ENCODE assay signal across 15 cellular contexts in the genomic region with DNA sequence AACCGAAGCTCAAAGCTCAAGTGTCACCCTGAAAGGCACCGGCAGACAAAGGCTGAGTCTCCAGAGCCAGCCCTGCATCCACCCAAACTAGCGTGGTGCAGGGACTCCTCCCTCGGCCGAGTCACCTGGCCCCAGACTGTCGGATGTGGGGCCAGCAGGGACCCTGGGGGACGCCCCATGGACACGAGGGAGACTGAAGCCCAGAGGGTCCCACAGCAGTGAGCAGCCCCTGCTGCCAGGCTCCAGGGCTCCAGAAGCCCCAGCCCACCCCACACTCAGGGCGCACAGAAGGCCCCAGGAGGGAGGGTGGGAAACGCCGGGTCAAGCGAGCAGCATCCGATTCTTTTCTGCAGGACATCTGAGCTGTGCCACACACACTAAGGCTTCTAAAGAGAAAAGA. TPM values are rescaled to one million over a fixed set of nuclear protein-coding genes. Genes with fewer than 3 reads are reported as not detected.
DNase-seq lines count a peak whose midpoint lies in the region; ATAC-seq, FAIRE-seq and TF ChIP-seq lines count a peak whose summit lies in the region.
"Had no signal": no experiment of that assay in that cellular context is flagged by ENCODE, and none has a peak within 500 bp of the region (broad histone marks: within the 10 kb centered on the region; RNA-seq: fewer than 3 reads in every experiment).

No MANE protein-coding gene starts in this region.

- H4K20me1 ChIP-seq in BLaER1: peaks cover 58% of the 10 kb centered on the region
- peaks cover 0 to 75% (median 54%) of the 10 kb centered on the region in 11 experiments; a peak in 18 of 22 replicates for H4K20me1 ChIP-seq in BLaER1 treated with 17β-estradiol and CSF1 and Interleukin-3, amounts not matched to agents 10 nM and 100 nM
- no peaks in the 10 kb centered on the region for H4K20me1 ChIP-seq in GM12878 (ENCODE audit: control insufficient read depth, insufficient read depth)
- H4K20me1 ChIP-seq in osteoblast (ENCODE audit: insufficient read depth, low read length): peaks cover 46% of the 10 kb centered on the region
- H4K20me1 ChIP-seq in PC-3 (ENCODE audit: low read length): no peaks in the 10 kb centered on the region

- H3K36me3 ChIP-seq in BLaER1 (no peaks in the 10 kb centered on the region), GM12878 (ENCODE audit: control insufficient read depth in 2 of 2, insufficient read depth in 2 of 2, low read length in 1 of 2) (no peaks in the 10 kb centered on the region; a peak in 1 of 4 replicates), osteoblast (ENCODE audit: insufficient read depth, low read length) (no peaks in the 10 kb centered on the region), PC-3 (ENCODE audit: low read depth, low read length) (no peaks in the 10 kb centered on the region)
- no peaks in the 10 kb centered on the region; a peak in 1 of 22 replicates for H3K36me3 ChIP-seq in BLaER1 treated with 17β-estradiol and CSF1 and Interleukin-3, amounts not matched to agents 10 nM and 100 nM
- H3K36me3 ChIP-seq: BE2C, HAP-1 had no signal

- POLR2A ChIA-PET in GM12878 (lab: Charles Lee): interaction anchor here (0.9 to 3.3 kb wide), 5 partner anchors 19 to 73 kb away, joined by 3 to 29 read pairs (median 6); no protein-coding TSS in a partner anchor
- POLR2A ChIA-PET in PC-3 (lab: Charles Lee; ENCODE audit: unreplicated experiment): no interaction called here
- POLR2A ChIA-PET in MCF 10A (lab: Yijun Ruan, JAX): interaction anchor here (1.5 to 1.9 kb wide), 2 partner anchors 72 to 89 kb away, joined by 5 to 14 read pairs; partner anchors contain the start of gene COX19

- no peaks in the 10 kb centered on the region for H3K9me2 ChIP-seq in PC-3 (replicated peaks; ENCODE audit: low read length)

- TF ChIP-seq POLR2A in GM12878 (IDR thresholded peaks at IDR 0.05; ENCODE audit: low read depth, low read length): no peak

- H3K9me3 ChIP-seq in BLaER1 (no peaks in the 10 kb centered on the region), GM12878 (replicated peaks; ENCODE audit: control insufficient read depth, insufficient read depth, low read length) (no peaks in the 10 kb centered on the region; the same call in 2 of the 3 replicates), osteoblast (ENCODE audit: low read depth, low read length) (no peaks in the 10 kb centered on the region), PC-3 (ENCODE audit: low read length) (no peaks in the 10 kb centered on the region)
- no peaks in the 10 kb centered on the region for H3K9me3 ChIP-seq in BLaER1 treated with 17β-estradiol and CSF1 and Interleukin-3, amounts not matched to agents 10 nM and 100 nM (replicated peaks in 1 of 11)
- H3K9me3 ChIP-seq: BE2C, HAP-1 had no signal

- WGBS in GM12878 (ENCODE audit: insufficient coverage, insufficient replicate concordance, low lambda C conversion rate, missing lambda C conversion rate): 84% methylated on average over 13 of the region's 13 CpGs

- H3K4me1 ChIP-seq in BLaER1: peaks cover 67% of the 10 kb centered on the region
- H3K4me1 ChIP-seq in BLaER1 treated with 17β-estradiol and CSF1 and Interleukin-3, amounts not matched to agents 10 nM and 100 nM: peaks cover 41 to 68% (median 65%) of the 10 kb centered on the region in 10 experiments
- H3K4me1 ChIP-seq in GM12878 (ENCODE audit: control insufficient read depth, insufficient read depth, low read length): peaks cover 33% of the 10 kb centered on the region
- H3K4me1 ChIP-seq in osteoblast (ENCODE audit: insufficient read depth, low read length): peaks cover 10% of the 10 kb centered on the region
- H3K4me1 ChIP-seq in PC-3 (ENCODE audit: insufficient read depth, low read length): no peaks in the 10 kb centered on the region

- no peaks in the 10 kb centered on the region for H3K36me3 Mint-ChIP-seq in MCF 10A (ENCODE audit: insufficient read depth, unreplicated experiment)
- H3K36me3 Mint-ChIP-seq: CD8-positive, alpha-beta T cell had no signal

- H3K27me3 ChIP-seq in BLaER1: no peaks in the 10 kb centered on the region
- peaks cover 0 to 15% (median 0%) of the 10 kb centered on the region in 11 experiments; a peak in 4 of 22 replicates for H3K27me3 ChIP-seq in BLaER1 treated with 17β-estradiol and CSF1 and Interleukin-3, amounts not matched to agents 10 nM and 100 nM
- no peaks in the 10 kb centered on the region for H3K27me3 ChIP-seq in GM12878 (replicated peaks in 1 of 2; ENCODE audit: control insufficient read depth in 2 of 2, insufficient read depth in 2 of 2, low read length in 1 of 2)
- no peaks in the 10 kb centered on the region for H3K27me3 ChIP-seq in osteoblast (ENCODE audit: insufficient read depth, low read length)
- no peaks in the 10 kb centered on the region for H3K27me3 ChIP-seq in PC-3 (ENCODE audit: low read length)
- H3K27me3 ChIP-seq: BE2C had no signal

- H3K27ac ChIP-seq in BLaER1 (no peak overlapping the region), GM12878 (ENCODE audit: control insufficient read depth, insufficient read depth) (no peak overlapping the region), osteoblast (ENCODE audit: low read depth, low read length) (no peak overlapping the region), PC-3 (ENCODE audit: low read length) (no peak overlapping the region)
- no peak overlapping the region for H3K27ac ChIP-seq in BLaER1 treated with 17β-estradiol and CSF1 and Interleukin-3, amounts not matched to agents 10 nM and 100 nM

- H2AFZ ChIP-seq in GM12878 (ENCODE audit: control insufficient read depth, low read depth, low read length): no peak overlapping the region
- H2AFZ ChIP-seq in osteoblast (ENCODE audit: low read length): no peak overlapping the region
- no peak overlapping the region for H2AFZ ChIP-seq in PC-3 (ENCODE audit: low read length)

- BruUV-seq in GM12878 (replicated peaks; lab: Mats Ljungman, UMichigan) (no TSS peak), PC-3 (replicated peaks; lab: Mats Ljungman, UMichigan) (no TSS peak), MCF 10A (replicated peaks; lab: Mats Ljungman, UMichigan) (no TSS peak)

- TF ChIP-seq RAD21 in GM12878 (IDR thresholded peaks at IDR 0.05; ENCODE audit: insufficient read depth, low read depth, low read length): no peak

- RAD21 ChIA-PET in GM12878 (lab: Charles Lee; ENCODE audit: unreplicated experiment): interaction anchor here (0.7 to 5.1 kb wide), 13 partner anchors 20 to 112 kb away, joined by 3 to 196 read pairs (median 9); partner anchors contain the start of gene GPR146

- no peaks in the 10 kb centered on the region for H3K27me3 Mint-ChIP-seq in MCF 10A (ENCODE audit: insufficient read depth, unreplicated experiment)

- H3K79me2 ChIP-seq in GM12878 (ENCODE audit: control insufficient read depth, insufficient read depth, low read length): peaks cover 11% of the 10 kb centered on the region
- H3K79me2 ChIP-seq in osteoblast (ENCODE audit: insufficient read depth, low read length): no peaks in the 10 kb centered on the region
- no peaks in the 10 kb centered on the region for H3K79me2 ChIP-seq in PC-3 (ENCODE audit: low read length)

- SMC1A ChIA-PET in GM12878 (lab: Charles Lee; ENCODE audit: uncharacterized antibody, unreplicated experiment): interaction anchor here (1.1 to 3.9 kb wide), 7 partner anchors 21 to 79 kb away, joined by 4 to 121 read pairs (median 13); no protein-coding TSS in a partner anchor

- intact Hi-C loops in GM12878 (cut with micrococcal nuclease; ENCODE audit: unreplicated experiment) (loop anchor here (10.0 kb wide), 1 partner anchor 160 kb away; no protein-coding TSS in a partner anchor), PC-3 (cut with micrococcal nuclease) (no loop called here), MCF 10A (cut with micrococcal nuclease) (no loop called here)

- no peak overlapping the region for H3K4me3 Mint-ChIP-seq in MCF 10A (ENCODE audit: unreplicated experiment)

- peak overlapping the region; percentile 42; the same call in 1 of the 2 replicates for H3K9ac ChIP-seq in BLaER1
- H3K9ac ChIP-seq in BLaER1 treated with 17β-estradiol and CSF1 and Interleukin-3, amounts not matched to agents 10 nM and 100 nM: peak overlapping the region in 1 of 11 experiments; percentile 41; a peak in 1 of 22 replicates
- no peak overlapping the region for H3K9ac ChIP-seq in GM12878 (ENCODE audit: control insufficient read depth, insufficient read depth, low read length)
- no peak overlapping the region for H3K9ac ChIP-seq in PC-3 (ENCODE audit: low read length)

- DNase-seq in GM12878 (ENCODE audit: low read depth, low spot score): no peak
- DNase-seq in osteoblast (ENCODE audit: insufficient read length, low spot score, missing footprints): peak; percentile 88
- DNase-seq in PC-3: no peak
- DNase-seq in MCF 10A (ENCODE audit: unreplicated experiment): no peak
- no peak for DNase-seq in iPS-NIHi11 (ENCODE audit: low spot score)
- DNase-seq: ACHN; BE2C; Calu3; CD8-positive, alpha-beta T cell; EL had no signal

- H3K4me2 ChIP-seq in BLaER1 (peak overlapping the region; percentile 89), GM12878 (ENCODE audit: control insufficient read depth, insufficient read depth) (peak overlapping the region; percentile 13), osteoblast (ENCODE audit: insufficient read depth, low read length) (no peak overlapping the region), PC-3 (ENCODE audit: low read length) (no peak overlapping the region)
- H3K4me2 ChIP-seq in BLaER1 treated with 17β-estradiol and CSF1 and Interleukin-3, amounts not matched to agents 10 nM and 100 nM: peak overlapping the region in 10 of 11 experiments; percentile 58 to 96 (median 93); a peak in 17 of 22 replicates

- no peak overlapping the region for H3K27ac Mint-ChIP-seq in MCF 10A (ENCODE audit: low read depth, unreplicated experiment)
- H3K27ac Mint-ChIP-seq: CD8-positive, alpha-beta T cell had no signal

- no peaks in the 10 kb centered on the region for H3K4me1 Mint-ChIP-seq in MCF 10A (ENCODE audit: insufficient read depth, unreplicated experiment)

- TF ChIP-seq CTCF in GM12878 (IDR thresholded peaks at IDR 0.05 in 2 of 3, conservative IDR thresholded peaks at IDR 0.05 in 1 of 3; ENCODE audit: control insufficient read depth in 2 of 3, extremely low read depth in 1 of 3, insufficient read depth in 1 of 3, low read depth in 3 of 3, low read length in 3 of 3) (no peak), osteoblast (IDR thresholded peaks at IDR 0.05; ENCODE audit: extremely low read depth, low read depth, low read length) (no peak), PC-3 (conservative IDR thresholded peaks at IDR 0.05; ENCODE audit: low read depth, low read length) (no peak), MCF 10A (IDR thresholded peaks at IDR 0.05; ENCODE audit: unreplicated experiment) (no peak)

- no peaks in the 10 kb centered on the region for H3F3A ChIP-seq in PC-3 (ENCODE audit: low read length, unreplicated experiment)

- no peak for TF ChIP-seq EP300 in GM12878 (IDR thresholded peaks at IDR 0.05; ENCODE audit: borderline replicate concordance in 1 of 2, control insufficient read depth in 1 of 2, low read depth in 2 of 2, low read length in 2 of 2)

- H3K9me3 Mint-ChIP-seq in MCF 10A (ENCODE audit: unreplicated experiment): no peaks in the 10 kb centered on the region
- H3K9me3 Mint-ChIP-seq: CD8-positive, alpha-beta T cell had no signal

- in situ Hi-C loops in GM12878 (cut with MboI): loop anchor here (5.0 kb wide), 2 partner anchors 37 to 67 kb away; no protein-coding TSS in a partner anchor

- no peak for FAIRE-seq in GM12878 (lab: Jason Lieb, UNC)
- FAIRE-seq: A204.1, GM19239 had no signal

- no peak overlapping the region for H3K4me3 ChIP-seq in BLaER1
- H3K4me3 ChIP-seq in BLaER1 treated with 17β-estradiol and CSF1 and Interleukin-3, amounts not matched to agents 10 nM and 100 nM: no peak overlapping the region
- no peak overlapping the region for H3K4me3 ChIP-seq in GM12878
- H3K4me3 ChIP-seq in osteoblast (ENCODE audit: insufficient read depth, low read length): no peak overlapping the region
- H3K4me3 ChIP-seq in PC-3 (ENCODE audit: low read length): no peak overlapping the region
- H3K4me3 ChIP-seq: HAP-1 had no signal

- ATAC-seq in GM12878: no peak
- ATAC-seq in PC-3: no peak
- ATAC-seq: CD8-positive, alpha-beta T cell had no signal

- CTCF ChIA-PET in GM12878 (lab: Yijun Ruan, JAX) (interaction anchor here (0.7 to 9.7 kb wide), 17 partner anchors 11 to 111 kb away, joined by 3 to 280 read pairs (median 9); partner anchors contain the start of gene GPR146), PC-3 (lab: Charles Lee) (interaction anchor here (3.0 kb wide), 1 partner anchor 71 kb away, joined by 31 read pairs; no protein-coding TSS in a partner anchor), MCF 10A (lab: Yijun Ruan, JAX) (interaction anchor here (0.6 to 5.6 kb wide), 8 partner anchors 11 to 1740 kb away, joined by 3 to 98 read pairs (median 9); no protein-coding TSS in a partner anchor)

RNA-seq across cellular contexts. Expression of gene GPR146, which starts 20.2 kb away (rescaled TPM):
- 30.0 and 31.5 TPM in 2 replicates for total RNA-seq in GM12878 (2013; cell fraction: nucleolus; rRNA removed)
- 0.65 and 0.68 TPM in 2 replicates for total RNA-seq in GM12878 (2014; rRNA removed)
- total RNA-seq in GM12878 (2014; rRNA removed; fragmentation: Illumina TruSeq; extraction: Trizol): 0.36 and 0.92 TPM in 2 replicates
- 0.51 and 1.1 TPM in 2 replicates for total RNA-seq in GM12878 (2021)
- polyA plus RNA-seq in GM12878 (2011; ENCODE audit: low read depth): 3.5 TPM
- 9.0 and 12.0 TPM in 2 replicates for polyA plus RNA-seq in GM12878 (2011; rRNA removed)
- 12.9 and 14.2 TPM in 2 replicates for polyA plus RNA-seq in GM12878 (2011; cell fraction: cytosol; rRNA removed)
- polyA plus RNA-seq in GM12878 (2011; cell fraction: nucleus; rRNA removed): 18.1 and 26.9 TPM in 2 replicates
- 5.0 and 11.4 TPM in 2 replicates for polyA plus RNA-seq in GM12878 (2012)
- polyA plus RNA-seq in GM12878 (2014; fragmentation: Illumina TruSeq; extraction: Trizol): 0.19 TPM in 1 of 2 replicates, not detected in the other
- not detected for polyA plus RNA-seq in GM12878 (2014; fragmentation: Nextera tagmentation; extraction: Ambion mirVana)
- polyA plus RNA-seq in GM12878 (2014; rRNA removed): 0.50 and 0.80 TPM in 2 replicates
- 1 to 10 TPM in 1 of 2 experiments, under 1 TPM in 1; 0.56 to 1.0 TPM for polyA plus RNA-seq in GM12878 (2016; fragmentation: Nextera tagmentation; extraction: Ambion mirVana)
- 11.6 and 21.0 TPM in 2 replicates for polyA minus RNA-seq in GM12878 (2011; rRNA and poly(A)+ RNA removed)
- polyA minus RNA-seq in GM12878 (2011; cell fraction: cytosol; rRNA and poly(A)+ RNA removed): 2.2 and 3.7 TPM in 2 replicates
- 6.0 and 13.7 TPM in 2 replicates for polyA minus RNA-seq in GM12878 (2011; cell fraction: nucleus; rRNA and poly(A)+ RNA removed)
- 3.5 and 5.1 TPM in 2 replicates for total RNA-seq in osteoblast
- total RNA-seq in PC-3 (2014; rRNA removed): 2.0 and 2.7 TPM in 2 replicates
- total RNA-seq in MCF 10A (2022): 0.27 TPM in 1 of 2 replicates, not detected in the other

RNA-seq across cellular contexts. Expression of gene GPER1, which starts 23.3 kb away (rescaled TPM):
- 22.4 and 23.1 TPM in 2 replicates for total RNA-seq in GM12878 (2013; cell fraction: nucleolus; rRNA removed)
- total RNA-seq in GM12878 (2014; rRNA removed) (5.3 and 5.5 TPM in 2 replicates), GM12878 (2014; rRNA removed; fragmentation: Illumina TruSeq; extraction: Trizol) (1.8 and 2.2 TPM in 2 replicates), GM12878 (2021) (6.3 and 7.7 TPM in 2 replicates), osteoblast (10.3 and 10.5 TPM in 2 replicates), PC-3 (2014; rRNA removed) (4.9 and 8.0 TPM in 2 replicates), MCF 10A (2022) (0.28 and 0.32 TPM in 2 replicates)
- 3.5 TPM for polyA plus RNA-seq in GM12878 (2011; ENCODE audit: low read depth)
- polyA plus RNA-seq in GM12878 (2011; rRNA removed) (1.3 and 1.9 TPM in 2 replicates), GM12878 (2014; fragmentation: Illumina TruSeq; extraction: Trizol) (0.73 and 1.4 TPM in 2 replicates), GM12878 (2014; fragmentation: Nextera tagmentation; extraction: Ambion mirVana) (under 1 TPM; 0.03 to 0.73 TPM), GM12878 (2014; rRNA removed) (6.5 TPM in 2 replicates), GM12878 (2016; fragmentation: Nextera tagmentation; extraction: Ambion mirVana) (1 to 10 TPM; 3.0 to 5.2 TPM)
- 3.7 and 5.1 TPM in 2 replicates for polyA plus RNA-seq in GM12878 (2011; cell fraction: cytosol; rRNA removed)
- 7.0 and 10.0 TPM in 2 replicates for polyA plus RNA-seq in GM12878 (2011; cell fraction: nucleus; rRNA removed)
- 8.0 and 8.4 TPM in 2 replicates for polyA plus RNA-seq in GM12878 (2012)
- 3.1 and 5.3 TPM in 2 replicates for polyA minus RNA-seq in GM12878 (2011; rRNA and poly(A)+ RNA removed)
- polyA minus RNA-seq in GM12878 (2011; cell fraction: cytosol; rRNA and poly(A)+ RNA removed): 2.1 and 2.3 TPM in 2 replicates
- 0.96 and 1.5 TPM in 2 replicates for polyA minus RNA-seq in GM12878 (2011; cell fraction: nucleus; rRNA and poly(A)+ RNA removed)

Comparison
In these comparisons a context has a peak if more than half of its experiments do, and no peak if none do; other contexts are left out.
1. H3K4me2 ChIP-seq: peak in BLaER1 (single experiment), BLaER1 treated with 17β-estradiol and CSF1 and Interleukin-3, amounts not matched to agents 10 nM and 100 nM (10 of 11) and GM12878 (single experiment); none in osteoblast (single experiment) and PC-3 (single experiment).